Comparison of ENCODE assay signal across 12 cellular contexts in the genomic region with DNA sequence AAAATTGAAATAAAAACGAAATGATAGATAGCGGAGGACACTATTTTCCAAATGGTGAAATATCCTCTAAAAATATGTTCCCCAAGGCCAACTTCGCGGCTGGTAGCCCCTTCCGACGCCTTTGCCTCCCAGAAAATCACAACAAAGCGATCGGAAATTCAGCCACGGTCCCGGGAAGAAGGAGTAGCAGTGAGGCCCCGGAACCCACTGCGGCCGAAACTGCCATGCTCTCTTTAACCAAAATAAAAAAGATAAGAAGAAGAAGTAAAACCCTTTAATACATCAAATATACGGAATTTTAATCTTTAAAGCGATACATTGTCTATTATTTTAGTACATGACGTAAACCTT. TPM values are rescaled to one million over a fixed set of nuclear protein-coding genes. Genes with fewer than 3 reads are reported as not detected.
DNase-seq lines count a peak whose midpoint lies in the region; ATAC-seq and TF ChIP-seq lines count a peak whose summit lies in the region.
"Had no signal": no experiment of that assay in that cellular context is flagged by ENCODE, and none has a peak within 500 bp of the region (broad histone marks: within the 10 kb centered on the region; RNA-seq: fewer than 3 reads in every experiment).

No MANE protein-coding gene starts in this region.

- H3K9me3 ChIP-seq in breast epithelium (no peaks in the 10 kb centered on the region), esophagus squamous epithelium (no peaks in the 10 kb centered on the region), mucosa of stomach (ENCODE audit: control insufficient read depth, low read length) (no peaks in the 10 kb centered on the region), upper lobe of left lung (no peaks in the 10 kb centered on the region), OCI-LY7 (ENCODE audit: low read length) (no peaks in the 10 kb centered on the region)

- intact Hi-C loops in breast epithelium (cut with DNase I; ENCODE audit: low total_unique reads), result loop anchor here (5.0 kb wide), 1 partner anchor 635 kb away; no protein-coding TSS in a partner anchor
- intact Hi-C loops in MCF 10A (cut with micrococcal nuclease), result no loop called here
- intact Hi-C loops in esophagus squamous epithelium (cut with DNase I), result loop anchor here (5.0 kb wide), 1 partner anchor 100 kb away; no protein-coding TSS in a partner anchor
- intact Hi-C loops in OCI-LY7 (cut with micrococcal nuclease; ENCODE audit: unreplicated experiment), result no loop called here

- peak overlapping the region; percentile 66 to 82 (median 80) for H3K4me3 ChIP-seq in breast epithelium
- peak overlapping the region; percentile 66 to 96 (median 90) for H3K4me3 ChIP-seq in esophagus squamous epithelium
- H3K4me3 ChIP-seq in mucosa of stomach (ENCODE audit: low read length), result no peak overlapping the region
- peak overlapping the region; percentile 74 to 86 (median 82) for H3K4me3 ChIP-seq in upper lobe of left lung
- H3K4me3 ChIP-seq in OCI-LY7 (ENCODE audit: low read depth, low read length, poor library complexity, severe bottlenecking), result no peak overlapping the region

- no peaks in the 10 kb centered on the region for H4K20me1 ChIP-seq in OCI-LY7 (ENCODE audit: insufficient read depth, low read length)

- no peak overlapping the region for H3K4me3 Mint-ChIP-seq in MCF 10A (ENCODE audit: unreplicated experiment)

- H3K27ac ChIP-seq in breast epithelium (peak overlapping the region; percentile 91 to 94), esophagus squamous epithelium (peak overlapping the region; percentile 92 to 99 (median 96)), upper lobe of left lung (peak overlapping the region; percentile 98), OCI-LY7 (ENCODE audit: low read depth, low read length, poor library complexity, severe bottlenecking) (no peak overlapping the region)

- 34 to 45% methylated on average over 16 of the region's 16 CpGs for WGBS in esophagus squamous epithelium, 2 donors
- 43 to 48% methylated on average over 16 of the region's 16 CpGs for WGBS in upper lobe of left lung, 2 donors

- TF ChIP-seq EP300 in upper lobe of left lung (IDR thresholded peaks at IDR 0.05), result no peak

- no peaks in the 10 kb centered on the region for H3K27me3 Mint-ChIP-seq in MCF 10A (ENCODE audit: insufficient read depth, unreplicated experiment)

- TF ChIP-seq CTCF in breast epithelium (IDR thresholded peaks at IDR 0.05) (no peak), MCF 10A (IDR thresholded peaks at IDR 0.05; ENCODE audit: unreplicated experiment) (no peak), esophagus squamous epithelium (IDR thresholded peaks at IDR 0.05) (no peak), upper lobe of left lung (IDR thresholded peaks at IDR 0.05) (no peak), OCI-LY7 (conservative IDR thresholded peaks at IDR 0.05; ENCODE audit: low read length) (no peak), omental fat pad (IDR thresholded peaks at IDR 0.05) (no peak)

- peaks cover 4% of the 10 kb centered on the region for H3K4me1 Mint-ChIP-seq in MCF 10A (ENCODE audit: insufficient read depth, unreplicated experiment)

- H3K9me3 Mint-ChIP-seq in MCF 10A (ENCODE audit: unreplicated experiment), result no peaks in the 10 kb centered on the region

- peaks cover 19% of the 10 kb centered on the region for H3K36me3 Mint-ChIP-seq in MCF 10A (ENCODE audit: insufficient read depth, unreplicated experiment)

- DNase-seq in breast epithelium (ENCODE audit: low spot score in 2 of 2) (no peak), MCF 10A (ENCODE audit: unreplicated experiment) (no peak), esophagus squamous epithelium (lab: John Stamatoyannopoulos, UW) (no peak), upper lobe of left lung (no peak), DMS79 (lab: John Stamatoyannopoulos, UW) (no peak), OCI-LY7 (ENCODE audit: low spot score) (no peak), omental fat pad (ENCODE audit: low spot score) (no peak)
- DNase-seq: 8988T; NCI-H446; stimulated activated naive CD4-positive, alpha-beta T cell; T-helper 2 cell had no signal

- no peaks in the 10 kb centered on the region for H3K79me2 ChIP-seq in OCI-LY7 (ENCODE audit: insufficient read depth, low read depth, low read length)

- no peak overlapping the region for H2AFZ ChIP-seq in OCI-LY7 (ENCODE audit: low read length)

- H3K9ac ChIP-seq in mucosa of stomach (ENCODE audit: low read length), result peak overlapping the region; percentile 74

- no peaks in the 10 kb centered on the region for H3K9me2 ChIP-seq in OCI-LY7 (ENCODE audit: insufficient read depth, low read length)

- ATAC-seq in upper lobe of left lung (ENCODE audit: low FRiP score in 2 of 2) (no peak), omental fat pad (ENCODE audit: low FRiP score) (no peak)

- H3K36me3 ChIP-seq in breast epithelium (no peaks in the 10 kb centered on the region), esophagus squamous epithelium (peaks cover 0 to 16% (median 6%) of the 10 kb centered on the region in 3 donors), mucosa of stomach (ENCODE audit: control insufficient read depth, insufficient read depth, low read length) (no peaks in the 10 kb centered on the region), upper lobe of left lung (peaks cover 0 to 14% (median 6%) of the 10 kb centered on the region in 4 donors), OCI-LY7 (ENCODE audit: insufficient read depth, low read length) (no peaks in the 10 kb centered on the region)

- POLR2A ChIA-PET in MCF 10A (lab: Yijun Ruan, JAX) (no interaction called here), OCI-LY7 (lab: Charles Lee) (no interaction called here)

- H3K4me1 ChIP-seq in breast epithelium (peaks cover 0 to 2% of the 10 kb centered on the region in 2 donors), esophagus squamous epithelium (peaks cover 9 to 30% (median 12%) of the 10 kb centered on the region in 3 donors), mucosa of stomach (ENCODE audit: control insufficient read depth, insufficient read depth, low read length) (peaks cover 14% of the 10 kb centered on the region), upper lobe of left lung (peaks cover 5 to 38% (median 16%) of the 10 kb centered on the region in 4 donors), OCI-LY7 (ENCODE audit: insufficient read depth, low read length, poor library complexity, severe bottlenecking) (no peaks in the 10 kb centered on the region)

- BruUV-seq in MCF 10A (replicated peaks; lab: Mats Ljungman, UMichigan) (no TSS peak), OCI-LY7 (replicated peaks; lab: Mats Ljungman, UMichigan) (no TSS peak)

- CTCF ChIA-PET in MCF 10A (lab: Yijun Ruan, JAX), result interaction anchor here (0.6 to 1.7 kb wide), 5 partner anchors 38 to 906 kb away, joined by 3 to 7 read pairs (median 3); no protein-coding TSS in a partner anchor
- CTCF ChIA-PET in OCI-LY7 (lab: Charles Lee; ENCODE audit: unreplicated experiment), result no interaction called here

- TF ChIP-seq POLR2A in breast epithelium (IDR thresholded peaks at IDR 0.05) (no peak), esophagus squamous epithelium (IDR thresholded peaks at IDR 0.05) (no peak), upper lobe of left lung (IDR thresholded peaks at IDR 0.05) (no peak)

- H3K27me3 ChIP-seq in breast epithelium (peaks cover 0 to 8% of the 10 kb centered on the region in 2 donors), esophagus squamous epithelium (peaks cover 0 to 22% (median 0%) of the 10 kb centered on the region in 4 donors), mucosa of stomach (ENCODE audit: control insufficient read depth, insufficient read depth, low read length) (peaks cover 22% of the 10 kb centered on the region), upper lobe of left lung (peaks cover 0 to 6% (median 3%) of the 10 kb centered on the region in 4 donors)

- no peak overlapping the region for H3K27ac Mint-ChIP-seq in MCF 10A (ENCODE audit: low read depth, unreplicated experiment)

- H3K4me2 ChIP-seq in OCI-LY7 (ENCODE audit: low read length), result no peak overlapping the region

RNA-seq across cellular contexts. Expression of gene ZNF503, which starts 4.0 kb away (rescaled TPM):
- total RNA-seq in breast epithelium (10 to 100 TPM in 1 of 3 donors, 1 to 10 TPM in 2; 3.6 to 10.9 (median 7.6) TPM), MCF 10A (2022) (7.3 and 8.1 TPM in 2 replicates), esophagus squamous epithelium (10 to 100 TPM in 3 of 4 donors, 1 to 10 TPM in 1; 9.7 to 17.5 (median 14.8) TPM), upper lobe of left lung (10 to 100 TPM; 15.0 to 44.6 (median 23.5) TPM), OCI-LY7 (2022) (not detected in 2 replicates), omental fat pad (10 to 100 TPM in 2 of 4 donors, 1 to 10 TPM in 2; 8.0 to 19.8 (median 11.2) TPM)
- total RNA-seq in OCI-LY7 (2014; rRNA removed; shearing (Covaris generic)), result not detected in 2 replicates

RNA-seq across cellular contexts. Expression of gene LRMDA, which starts 33.9 kb away (rescaled TPM):
- total RNA-seq in breast epithelium (10 to 100 TPM in 2 of 3 donors, 1 to 10 TPM in 1; 8.3 to 17.1 (median 11.1) TPM), MCF 10A (2022) (not detected in 2 replicates), esophagus squamous epithelium (10 to 100 TPM in 1 of 4 donors, 1 to 10 TPM in 1, under 1 TPM in 1, not detected in 1; 0.88 to 14.1 (median 5.1) TPM), upper lobe of left lung (100 to 1,000 TPM in 1 of 6 donors, 10 to 100 TPM in 5; 12.8 to 185 (median 18.1) TPM), OCI-LY7 (2022) (not detected in 2 replicates), omental fat pad (10 to 100 TPM; 12.0 to 15.9 (median 13.9) TPM)
- not detected in 2 replicates for total RNA-seq in OCI-LY7 (2014; rRNA removed; shearing (Covaris generic))

Comparison
In these comparisons a context has a peak if more than half of its experiments do, and no peak if none do; other contexts are left out.
1. intact Hi-C loops: an anchor here in breast epithelium (5.0 kb wide) and esophagus squamous epithelium (5.0 kb wide); none called in MCF 10A and OCI-LY7.
2. H3K4me3 ChIP-seq: peak in breast epithelium (3 of 3), esophagus squamous epithelium (4 of 4) and upper lobe of left lung (4 of 4); none in mucosa of stomach (single experiment) and OCI-LY7 (single experiment).